ENCODE assay signal across 25 cellular contexts in genomic region chr14:85358136-85358785, GRCh38.
DNase-seq lines count a peak whose midpoint lies in the region; ATAC-seq, FAIRE-seq and TF ChIP-seq lines count a peak whose summit lies in the region.
"Had no signal": no experiment of that assay in that cellular context is flagged by ENCODE, and none has a peak within 500 bp of the region (broad histone marks: within the 10 kb centered on the region; RNA-seq: fewer than 3 reads in every experiment).

No MANE protein-coding gene starts in this region.

- H3K9ac ChIP-seq in endothelial cell of umbilical vein (replicated peaks; ENCODE audit: extremely low read depth, insufficient read depth, low read length), result no peak overlapping the region
- H3K9ac ChIP-seq: BLaER1 treated with 17β-estradiol and CSF1 and Interleukin-3, amounts not matched to agents 10 nM and 100 nM had no signal

- H2AFZ ChIP-seq in endothelial cell of umbilical vein (ENCODE audit: low read depth, low read length), result no peak overlapping the region

- POLR2A ChIA-PET in endothelial cell of umbilical vein (lab: Charles Lee), result no interaction called here

- H3K9me3 ChIP-seq in endothelial cell of umbilical vein (replicated peaks; ENCODE audit: control insufficient read depth, insufficient read depth, low read length) (no peaks in the 10 kb centered on the region), testis (no peaks in the 10 kb centered on the region)
- H3K9me3 ChIP-seq: A549 had no signal

- TF ChIP-seq CTCF in endothelial cell of umbilical vein (IDR thresholded peaks at IDR 0.05; ENCODE audit: extremely low read depth in 1 of 2, insufficient read depth in 1 of 2, low read depth in 1 of 2, low read length in 2 of 2) (no peak), testis (IDR thresholded peaks at IDR 0.05) (no peak)

- no peaks in the 10 kb centered on the region for H3K36me3 ChIP-seq in endothelial cell of umbilical vein (ENCODE audit: control insufficient read depth in 2 of 2, extremely low read depth in 1 of 2, insufficient read depth in 2 of 2, low read length in 2 of 2)
- no peaks in the 10 kb centered on the region for H3K36me3 ChIP-seq in testis (ENCODE audit: low read depth, missing control alignments)
- H3K36me3 ChIP-seq: BLaER1 treated with 17β-estradiol and CSF1 and Interleukin-3, amounts not matched to agents 10 nM and 100 nM had no signal

- DNase-seq in NCI-H2171 treated with DMSO at 0.1 percent for 48 hours (lab: John Stamatoyannopoulos, UW) (peak; percentile 25), NCI-H2171 (lab: John Stamatoyannopoulos, UW) (no peak), NCI-H69 (lab: John Stamatoyannopoulos, UW) (peak; percentile 43), endothelial cell of umbilical vein (ENCODE audit: low read depth, low spot score) (peak; percentile 18), testis (no peak), iPS-NIHi7 (ENCODE audit: extremely low spot score) (no peak), left ventricle myocardium superior (no peak)
- DNase-seq: AML-193; CD4-positive, alpha-beta T cell; CD8-positive, alpha-beta T cell; DMS 273 treated with DMSO at 0.1 percent for 48 hours; DMS153; DMS53; DMS79; DND-41; EL; GDM1 had no signal

- H3K27me3 ChIP-seq in endothelial cell of umbilical vein (ENCODE audit: control insufficient read depth in 2 of 2, insufficient read depth in 2 of 2, low read length in 2 of 2) (no peaks in the 10 kb centered on the region), testis (no peaks in the 10 kb centered on the region)
- H3K27me3 ChIP-seq: BLaER1 treated with 17β-estradiol and CSF1 and Interleukin-3, amounts not matched to agents 10 nM and 100 nM had no signal

- H3K4me2 ChIP-seq in endothelial cell of umbilical vein (ENCODE audit: insufficient read depth, low read length), result no peak overlapping the region
- H3K4me2 ChIP-seq: A549; BLaER1 treated with 17β-estradiol and CSF1 and Interleukin-3, amounts not matched to agents 10 nM and 100 nM had no signal

- WGBS in testis, 2 donors, result 90 to 94% methylated on average over 1 of the region's 1 CpG

- peak; percentile 84 for FAIRE-seq in endothelial cell of umbilical vein (lab: Jason Lieb, UNC)
- FAIRE-seq: A549, GM12878, GM12892, GM19239 had no signal

- TF ChIP-seq POLR2A in endothelial cell of umbilical vein (IDR thresholded peaks at IDR 0.05; ENCODE audit: low read depth, low read length) (no peak), testis (IDR thresholded peaks at IDR 0.05) (no peak), GM18505 (IDR thresholded peaks at IDR 0.05; ENCODE audit: borderline replicate concordance, extremely low read depth, insufficient read depth, insufficient read length) (no peak)

- H3K9me1 ChIP-seq in endothelial cell of umbilical vein (replicated peaks; ENCODE audit: control insufficient read depth, extremely low read depth, insufficient read depth, low read length), result no peaks in the 10 kb centered on the region

- CTCF ChIA-PET in endothelial cell of umbilical vein (lab: Charles Lee), result interaction anchor here (1.5 to 1.8 kb wide), 3 partner anchors 9 to 39 kb away, joined by 3 to 5 read pairs (median 3); no protein-coding TSS in a partner anchor

- H3K4me3 ChIP-seq in endothelial cell of umbilical vein (replicated peaks in 1 of 3; ENCODE audit: insufficient read depth in 1 of 3, low read depth in 1 of 3, low read length in 3 of 3), result no peak overlapping the region
- H3K4me3 ChIP-seq in testis, result no peak overlapping the region
- H3K4me3 ChIP-seq: A549; BLaER1 treated with 17β-estradiol and CSF1 and Interleukin-3, amounts not matched to agents 10 nM and 100 nM; GM12878 had no signal

- no TSS peak for BruUV-seq in endothelial cell of umbilical vein (replicated peaks; lab: Mats Ljungman, UMichigan)

- no peaks in the 10 kb centered on the region for H3K79me2 ChIP-seq in endothelial cell of umbilical vein (ENCODE audit: control insufficient read depth, insufficient read depth, low read length)

- H3K27ac ChIP-seq in endothelial cell of umbilical vein (ENCODE audit: insufficient read depth, low read depth, low read length) (no peak overlapping the region), testis (peak overlapping the region; percentile 4 to 46)
- H3K27ac ChIP-seq: 22Rv1; A549; BLaER1 treated with 17β-estradiol and CSF1 and Interleukin-3, amounts not matched to agents 10 nM and 100 nM; C4-2B had no signal

- intact Hi-C loops in endothelial cell of umbilical vein (cut with micrococcal nuclease) (loop anchor here (2.0 kb wide), 1 partner anchor 171 kb away; no protein-coding TSS in a partner anchor), testis (cut with DNase I; ENCODE audit: low total_unique reads) (no loop called here), left ventricle myocardium superior (cut with micrococcal nuclease) (no loop called here)

- no peak for ATAC-seq in GM18505 (IDR thresholded peaks at IDR 0.05; ENCODE audit: unreplicated experiment)
- ATAC-seq in left ventricle myocardium superior, result no peak
- ATAC-seq: A549; CD8-positive, alpha-beta T cell; GM12878 had no signal

- H4K20me1 ChIP-seq in endothelial cell of umbilical vein (replicated peaks; ENCODE audit: control insufficient read depth, extremely low read depth, insufficient read depth, low read length), result no peaks in the 10 kb centered on the region
- H4K20me1 ChIP-seq: BLaER1 treated with 17β-estradiol and CSF1 and Interleukin-3, amounts not matched to agents 10 nM and 100 nM had no signal

- peaks cover 15% of the 10 kb centered on the region for H3K4me1 ChIP-seq in endothelial cell of umbilical vein (ENCODE audit: control insufficient read depth, extremely low read depth, insufficient read depth, low read length)
- peaks cover 5% of the 10 kb centered on the region for H3K4me1 ChIP-seq in testis
- H3K4me1 ChIP-seq: A549 had no signal

- dilution Hi-C loops in endothelial cell of umbilical vein (cut with MboI; ENCODE audit: extremely low pct_ligation_motif_present, low sequenced_read_pairs), result no loop called here

TF ChIP-seq in endothelial cell of umbilical vein, 7 proteins besides CTCF, POLR2A, EP300 and RAD21:
- TF ChIP-seq EZH2 (IDR thresholded peaks at IDR 0.05; ENCODE audit: borderline replicate concordance, low read depth, low read length, severe bottlenecking), result no peak
- no peak for TF ChIP-seq MAX (IDR thresholded peaks at IDR 0.05; ENCODE audit: insufficient read depth, insufficient read length)
- TF ChIP-seq JUN (IDR thresholded peaks at IDR 0.05; ENCODE audit: borderline replicate concordance, insufficient read depth, insufficient read length, low read depth), result no peak
- TF ChIP-seq FOS (IDR thresholded peaks at IDR 0.05; ENCODE audit: borderline replicate concordance, insufficient read depth, low read length), result no peak
- TF ChIP-seq GATA2 (IDR thresholded peaks at IDR 0.05; ENCODE audit: insufficient read depth, insufficient read length, low read depth, low read length), result no peak
- no peak for TF ChIP-seq MYC (IDR thresholded peaks at IDR 0.05; ENCODE audit: low read depth, low read length)
- TF ChIP-seq POLR2AphosphoS5 (IDR thresholded peaks at IDR 0.05; ENCODE audit: insufficient read depth, low read depth, low read length), result no peak

Comparison
In these comparisons a context has a peak if more than half of its experiments do, and no peak if none do; other contexts are left out.
1. DNase-seq: peak in NCI-H2171 treated with DMSO at 0.1 percent for 48 hours (single experiment), NCI-H69 (single experiment) and endothelial cell of umbilical vein (single experiment); none in NCI-H2171 (single experiment), testis (single experiment), iPS-NIHi7 (single experiment) and left ventricle myocardium superior (single experiment).